ENCODE assay signal across 27 cellular contexts in genomic region chr15:82882250-82882928, GRCh38.
"Had no signal": no experiment of that assay in that cellular context is flagged by ENCODE, and none has a peak within 500 bp of the region (broad histone marks: within the 10 kb centered on the region; RNA-seq: fewer than 3 reads in every experiment).

No MANE protein-coding gene starts in this region.

- ATAC-seq: effector memory CD8-positive, alpha-beta T cell; gastroesophageal sphincter; left lung; natural killer cell; right cardiac atrium; stimulated activated naive B cell treated with anti-CD40 and anti-IgM and Interleukin-4, amounts not matched to agents 10 μg/mL and 1 μg/mL and 100 μg/mL, for 72 hours had no signal

- H3K36me3 ChIP-seq: colonic mucosa, heart left ventricle, left lung, prostate gland, sigmoid colon, thoracic aorta, transverse colon, upper lobe of right lung, uterus had no signal

- H3K27me3 ChIP-seq: colonic mucosa, gastroesophageal sphincter, heart left ventricle, hepatocyte, left lung, sigmoid colon, transverse colon, upper lobe of right lung, uterus had no signal

- H3K4me3 ChIP-seq: colonic mucosa, gastroesophageal sphincter, heart left ventricle, hepatocyte, left lung, prostate gland, sigmoid colon, thoracic aorta, transverse colon, upper lobe of right lung, uterus had no signal

- H3K4me1 ChIP-seq: colonic mucosa, gastroesophageal sphincter, heart left ventricle, left lung, parathyroid adenoma, prostate gland, sigmoid colon, transverse colon, upper lobe of right lung, uterus had no signal

- H3K27ac ChIP-seq: colonic mucosa, gastroesophageal sphincter, heart left ventricle, hepatocyte, left lung, parathyroid adenoma, prostate gland, sigmoid colon, thoracic aorta, transverse colon, upper lobe of right lung, uterus had no signal

- H3K9me3 ChIP-seq: colonic mucosa, gastroesophageal sphincter, heart left ventricle, left lung, prostate gland, sigmoid colon, thoracic aorta, transverse colon, upper lobe of right lung, uterus had no signal

- DNase-seq: central memory CD4-positive, alpha-beta T cell; colonic mucosa; effector memory CD8-positive, alpha-beta T cell; foreskin fibroblast; heart left ventricle; kidney; left lung; mammary epithelial cell; mesendoderm; midbrain; natural killer cell; occipital lobe; right cardiac atrium; sigmoid colon; small intestine; stimulated activated CD4-positive, alpha-beta T cell treated with anti-CD3 and anti-CD28 coated beads, Interleukin-15, amount 100 ng/mL, for 24 hours; stimulated activated CD4-positive, alpha-beta T cell treated with anti-CD3 and anti-CD28 coated beads, Interleukin-2, amount 100 ng/mL, for 48 hours; stimulated activated naive B cell treated with anti-CD40 and anti-IgM and Interleukin-4, amounts not matched to agents 10 μg/mL and 1 μg/mL and 100 μg/mL, for 72 hours; transverse colon; upper lobe of right lung; uterus had no signal

- FAIRE-seq: endometrium, kidney, small intestine had no signal
